Comparison of ENCODE assay signal across 8 cellular contexts in the genomic region with DNA sequence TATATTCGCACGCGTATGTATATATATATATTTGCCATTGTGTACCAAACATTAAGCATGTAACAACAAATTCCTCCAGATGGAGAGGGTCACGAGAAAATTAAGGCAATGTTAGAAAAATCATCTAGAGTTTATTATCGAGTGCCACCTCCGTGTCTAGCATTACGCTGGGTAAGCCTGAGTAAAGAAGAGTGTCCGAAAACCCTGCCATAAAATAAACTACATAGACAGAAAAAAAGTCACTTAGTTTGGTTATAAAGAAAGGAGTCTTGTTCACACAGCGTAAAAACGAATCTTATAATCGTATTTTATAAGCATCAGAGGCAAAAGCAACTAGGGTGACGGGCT. TPM values are rescaled to one million over a fixed set of nuclear protein-coding genes. Genes with fewer than 3 reads are reported as not detected.
A peak's percentile ranks its signal among the peaks of the same experiment; 100 is the strongest.
DNase-seq lines count a peak whose midpoint lies in the region; ATAC-seq and TF ChIP-seq lines count a peak whose summit lies in the region.

No MANE protein-coding gene starts in this region.

- H3K4me1 ChIP-seq in body of pancreas (peaks cover 40% of the 10 kb centered on the region), right lobe of liver (peaks cover 0 to 43% (median 9%) of the 10 kb centered on the region in 4 donors), transverse colon (peaks cover 7 to 36% (median 16%) of the 10 kb centered on the region in 4 donors)

- H3K4me3 ChIP-seq in body of pancreas (peak overlapping the region in 1 of 2 donors; percentile 33), right lobe of liver (peak overlapping the region; percentile 73 to 84 (median 83)), transverse colon (peak overlapping the region; percentile 35 to 99 (median 86))

- peak overlapping the region; percentile 74 for H3K4me3 Mint-ChIP-seq in activated CD4-positive, alpha-beta T cell treated with anti-CD3 and anti-CD28 coated beads, Interleukin-2, amount 10 ng/mL, durations not matched to agents 7 days and 5 days

- H3K27ac Mint-ChIP-seq in activated CD4-positive, alpha-beta T cell treated with anti-CD3 and anti-CD28 coated beads, Interleukin-2, amount 10 ng/mL, durations not matched to agents 7 days and 5 days = peak overlapping the region; percentile 86

- TF ChIP-seq POLR2A in body of pancreas (IDR thresholded peaks at IDR 0.05) (no peak), right lobe of liver (IDR thresholded peaks at IDR 0.05) (no peak), transverse colon (IDR thresholded peaks at IDR 0.05) (no peak)

- H3K36me3 ChIP-seq in body of pancreas (replicated peaks in 1 of 2; ENCODE audit: insufficient read depth in 1 of 2, low read depth in 2 of 2) (no peaks in the 10 kb centered on the region), right lobe of liver (no peaks in the 10 kb centered on the region), transverse colon (no peaks in the 10 kb centered on the region)

- H3K27ac ChIP-seq in body of pancreas (peak overlapping the region; percentile 87 to 97 (median 92)), right lobe of liver (peak overlapping the region; percentile 79 to 86 (median 82)), transverse colon (peak overlapping the region; percentile 90 to 97 (median 94))

- intact Hi-C loops in body of pancreas (cut with DNase I) (no loop called here), right lobe of liver (cut with DNase I) (no loop called here), transverse colon (cut with DNase I; ENCODE audit: low total_unique reads) (loop anchor here (5.0 kb wide), 2 partner anchors 74 to 134 kb away; partner anchors contain the start of gene LRRC37B)

- TF ChIP-seq CTCF in body of pancreas (IDR thresholded peaks at IDR 0.05) = no peak
- no peak for TF ChIP-seq CTCF in right lobe of liver (IDR thresholded peaks at IDR 0.05)
- no peak for TF ChIP-seq CTCF in transverse colon (IDR thresholded peaks at IDR 0.05)

- peaks cover 39% of the 10 kb centered on the region for H3K4me1 Mint-ChIP-seq in activated CD4-positive, alpha-beta T cell treated with anti-CD3 and anti-CD28 coated beads, Interleukin-2, amount 10 ng/mL, durations not matched to agents 7 days and 5 days

- WGBS in body of pancreas, 2 donors = 2 to 9% methylated on average over 12 of the region's 12 CpGs
- WGBS in right lobe of liver (ENCODE audit: insufficient coverage, low coverage, low lambda C conversion rate, missing lambda C conversion rate) = 13% methylated on average over 12 of the region's 12 CpGs
- 2 to 4% methylated on average over 11 to 12 of the region's 12 CpGs for WGBS in transverse colon (ENCODE audit: low coverage in 1 of 2), 2 donors

- H3K27me3 ChIP-seq in body of pancreas (no peaks in the 10 kb centered on the region), right lobe of liver (no peaks in the 10 kb centered on the region), transverse colon (no peaks in the 10 kb centered on the region)

- POLR2A ChIA-PET in activated CD4-positive, alpha-beta T cell treated with anti-CD3 and anti-CD28 coated beads, Interleukin-2, amount 10 ng/mL, durations not matched to agents 7 days and 5 days (lab: Charles Lee) = no interaction called here

- CTCF ChIA-PET in activated CD4-positive, alpha-beta T cell treated with anti-CD3 and anti-CD28 coated beads, Interleukin-2, amount 10 ng/mL, durations not matched to agents 7 days and 5 days (lab: Charles Lee) = interaction anchor here (0.6 to 1.8 kb wide), 8 partner anchors 9 to 300 kb away, joined by 3 to 12 read pairs (median 4); partner anchors contain the start of gene LRRC37B

- in situ Hi-C loops in transverse colon (cut with MboI; ENCODE audit: low pct_ligation_motif_present in 1 of 4, low pct_unique_long_range_greater_than_20kb in 1 of 4, low sequenced_read_pairs in 3 of 4) = no loop called here

- no peaks in the 10 kb centered on the region for H3K36me3 Mint-ChIP-seq in activated CD4-positive, alpha-beta T cell treated with anti-CD3 and anti-CD28 coated beads, Interleukin-2, amount 10 ng/mL, durations not matched to agents 7 days and 5 days (ENCODE audit: low read depth)

- DNase-seq in activated CD4-positive, alpha-beta T cell treated with anti-CD3 and anti-CD28 coated beads, Interleukin-2, amount 10 ng/mL, durations not matched to agents 7 days and 5 days = no peak
- DNase-seq in activated CD4-positive, alpha-beta T cell treated with anti-CD3 and anti-CD28 coated beads, Interleukin-2, amount 50 U/mL, for 1 hour = no peak
- DNase-seq in body of pancreas (no peak), right lobe of liver (no peak), transverse colon (no peak), DMS 273 (lab: John Stamatoyannopoulos, UW; ENCODE audit: unreplicated experiment) (no peak)
- no peak for DNase-seq in stimulated activated CD4-positive, alpha-beta T cell treated with anti-CD3 and anti-CD28 coated beads, Interleukin-4, amount 100 ng/mL, for 4 hours

- H3K27me3 Mint-ChIP-seq in activated CD4-positive, alpha-beta T cell treated with anti-CD3 and anti-CD28 coated beads, Interleukin-2, amount 10 ng/mL, durations not matched to agents 7 days and 5 days = no peaks in the 10 kb centered on the region

- H3K9me3 Mint-ChIP-seq in activated CD4-positive, alpha-beta T cell treated with anti-CD3 and anti-CD28 coated beads, Interleukin-2, amount 10 ng/mL, durations not matched to agents 7 days and 5 days = no peaks in the 10 kb centered on the region

- no peaks in the 10 kb centered on the region for H3K9me3 ChIP-seq in body of pancreas
- no peaks in the 10 kb centered on the region for H3K9me3 ChIP-seq in right lobe of liver
- no peaks in the 10 kb centered on the region for H3K9me3 ChIP-seq in transverse colon

- ATAC-seq in body of pancreas (no peak), right lobe of liver (peak in 3 of 4 donors; percentile 1 to 5 (median 4)), GM21576 (IDR thresholded peaks at IDR 0.05; ENCODE audit: unreplicated experiment) (no peak)

- TF ChIP-seq EP300 in transverse colon (IDR thresholded peaks at IDR 0.05; ENCODE audit: low read depth) = no peak

RNA-seq across cellular contexts. Expression of gene RHOT1, which starts 0.6 kb away (rescaled TPM):
- total RNA-seq in activated CD4-positive, alpha-beta T cell treated with anti-CD3 and anti-CD28 coated beads, Interleukin-2, amount 10 ng/mL, durations not matched to agents 7 days and 5 days = 10 to 100 TPM; 26.4 to 33.6 TPM
- 10 to 100 TPM; 15.2 to 25.4 TPM for total RNA-seq in body of pancreas
- total RNA-seq in right lobe of liver = 10 to 100 TPM; 12.0 to 24.5 (median 14.2) TPM
- total RNA-seq in transverse colon = 10 to 100 TPM; 10.5 to 43.3 (median 30.8) TPM

Comparison
In these comparisons a context has a peak if more than half of its experiments do, and no peak if none do; other contexts are left out.
1. ATAC-seq: peak in right lobe of liver (3 of 4); none in body of pancreas (single experiment) and GM21576 (single experiment).
2. Peak in every context shown above with its lines, with median percentiles within 50 percentile points of each other: H3K27ac ChIP-seq.